1 cellular context compared by ENCODE assay signal in the genomic region with DNA sequence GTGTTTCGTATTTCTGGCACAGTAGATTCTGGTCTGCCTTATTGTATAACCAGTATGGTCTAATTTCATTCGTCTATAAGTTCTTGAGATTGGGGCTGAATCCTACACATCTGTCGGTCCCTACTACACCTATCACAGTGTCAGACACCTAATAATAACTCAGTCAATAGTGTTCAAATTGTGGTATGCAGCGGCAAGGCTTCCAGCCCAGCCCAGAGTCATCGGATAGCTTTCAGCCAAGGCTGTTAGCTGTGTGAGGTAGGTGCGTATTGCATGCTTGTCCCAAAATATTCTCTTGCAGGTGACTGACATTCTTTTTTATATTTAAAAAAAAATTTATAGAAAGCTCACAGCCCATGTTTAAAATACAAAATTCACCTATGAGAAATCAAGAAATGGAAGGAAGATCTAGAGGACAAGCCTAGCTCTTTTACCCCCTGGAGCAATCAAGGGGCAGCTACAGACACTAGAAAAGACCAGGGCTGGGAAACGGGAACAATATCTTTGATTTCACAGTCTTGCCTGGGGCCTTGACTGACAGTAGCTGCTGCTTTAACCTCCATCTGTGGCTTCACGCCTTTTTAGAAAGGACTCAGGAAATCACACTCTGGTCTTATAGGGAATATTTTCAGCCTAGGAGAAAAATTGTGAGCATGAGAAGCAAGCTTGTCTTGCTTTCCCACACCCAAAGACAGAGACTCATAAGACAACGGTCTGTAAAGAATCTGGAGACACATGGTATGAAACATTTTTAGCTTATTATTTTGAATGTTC.
TF ChIP-seq lines count a peak whose summit lies in the region.

No MANE protein-coding gene starts in this region.

TF ChIP-seq in SK-N-SH treated with all-trans-retinoic acid at 6 μM for 48 hours, 23 proteins besides CTCF, POLR2A, EP300 and RAD21:
- TF ChIP-seq, protein P1, sequence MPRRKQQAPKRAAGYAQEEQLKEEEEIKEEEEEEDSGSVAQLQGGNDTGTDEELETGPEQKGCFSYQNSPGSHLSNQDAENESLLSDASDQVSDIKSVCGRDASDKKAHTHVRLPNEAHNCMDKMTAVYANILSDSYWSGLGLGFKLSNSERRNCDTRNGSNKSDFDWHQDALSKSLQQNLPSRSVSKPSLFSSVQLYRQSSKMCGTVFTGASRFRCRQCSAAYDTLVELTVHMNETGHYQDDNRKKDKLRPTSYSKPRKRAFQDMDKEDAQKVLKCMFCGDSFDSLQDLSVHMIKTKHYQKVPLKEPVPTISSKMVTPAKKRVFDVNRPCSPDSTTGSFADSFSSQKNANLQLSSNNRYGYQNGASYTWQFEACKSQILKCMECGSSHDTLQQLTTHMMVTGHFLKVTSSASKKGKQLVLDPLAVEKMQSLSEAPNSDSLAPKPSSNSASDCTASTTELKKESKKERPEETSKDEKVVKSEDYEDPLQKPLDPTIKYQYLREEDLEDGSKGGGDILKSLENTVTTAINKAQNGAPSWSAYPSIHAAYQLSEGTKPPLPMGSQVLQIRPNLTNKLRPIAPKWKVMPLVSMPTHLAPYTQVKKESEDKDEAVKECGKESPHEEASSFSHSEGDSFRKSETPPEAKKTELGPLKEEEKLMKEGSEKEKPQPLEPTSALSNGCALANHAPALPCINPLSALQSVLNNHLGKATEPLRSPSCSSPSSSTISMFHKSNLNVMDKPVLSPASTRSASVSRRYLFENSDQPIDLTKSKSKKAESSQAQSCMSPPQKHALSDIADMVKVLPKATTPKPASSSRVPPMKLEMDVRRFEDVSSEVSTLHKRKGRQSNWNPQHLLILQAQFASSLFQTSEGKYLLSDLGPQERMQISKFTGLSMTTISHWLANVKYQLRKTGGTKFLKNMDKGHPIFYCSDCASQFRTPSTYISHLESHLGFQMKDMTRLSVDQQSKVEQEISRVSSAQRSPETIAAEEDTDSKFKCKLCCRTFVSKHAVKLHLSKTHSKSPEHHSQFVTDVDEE (CRISPR knock-in tag; IDR thresholded peaks at IDR 0.05) = no peak
- TF ChIP-seq, protein P2, sequence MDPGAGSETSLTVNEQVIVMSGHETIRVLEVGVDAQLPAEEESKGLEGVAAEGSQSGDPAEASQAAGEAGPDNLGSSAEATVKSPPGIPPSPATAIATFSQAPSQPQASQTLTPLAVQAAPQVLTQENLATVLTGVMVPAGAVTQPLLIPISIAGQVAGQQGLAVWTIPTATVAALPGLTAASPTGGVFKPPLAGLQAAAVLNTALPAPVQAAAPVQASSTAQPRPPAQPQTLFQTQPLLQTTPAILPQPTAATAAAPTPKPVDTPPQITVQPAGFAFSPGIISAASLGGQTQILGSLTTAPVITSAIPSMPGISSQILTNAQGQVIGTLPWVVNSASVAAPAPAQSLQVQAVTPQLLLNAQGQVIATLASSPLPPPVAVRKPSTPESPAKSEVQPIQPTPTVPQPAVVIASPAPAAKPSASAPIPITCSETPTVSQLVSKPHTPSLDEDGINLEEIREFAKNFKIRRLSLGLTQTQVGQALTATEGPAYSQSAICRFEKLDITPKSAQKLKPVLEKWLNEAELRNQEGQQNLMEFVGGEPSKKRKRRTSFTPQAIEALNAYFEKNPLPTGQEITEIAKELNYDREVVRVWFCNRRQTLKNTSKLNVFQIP (CRISPR knock-in tag; IDR thresholded peaks at IDR 0.05; ENCODE audit: borderline replicate concordance, low read depth) = no peak
- TF ChIP-seq CSDC2 (CRISPR knock-in tag; IDR thresholded peaks at IDR 0.05) (no peak), ZNF8 (CRISPR knock-in tag; IDR thresholded peaks at IDR 0.05) (no peak)
